Comparison of ENCODE assay signal across 22 cellular contexts in the genomic region with DNA sequence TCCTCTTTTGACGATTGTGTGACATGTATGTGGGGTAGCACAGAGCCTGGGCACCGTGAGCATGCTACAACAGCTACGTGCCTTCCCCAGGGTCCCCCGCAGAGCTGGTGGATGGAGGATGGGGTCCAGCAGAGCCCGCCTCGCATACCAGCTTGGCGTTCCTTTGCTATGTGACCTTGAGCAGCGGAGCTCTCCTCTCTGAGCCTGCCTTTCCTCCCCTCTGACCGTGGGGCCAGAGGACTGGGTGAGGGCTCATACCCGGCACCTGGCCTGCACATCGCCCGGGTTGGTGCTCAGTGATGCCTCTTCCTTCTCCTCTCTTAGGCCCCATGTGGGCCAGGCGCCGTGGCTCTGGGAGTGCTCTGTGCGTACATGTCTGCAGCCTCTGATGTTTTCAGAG.
DNase-seq lines count a peak whose midpoint lies in the region; ATAC-seq and TF ChIP-seq lines count a peak whose summit lies in the region.
"Had no signal": no experiment of that assay in that cellular context is flagged by ENCODE, and none has a peak within 500 bp of the region (broad histone marks: within the 10 kb centered on the region; RNA-seq: fewer than 3 reads in every experiment).

No MANE protein-coding gene starts in this region.

- no peaks in the 10 kb centered on the region for H3K9me3 Mint-ChIP-seq in Caco-2 (ENCODE audit: unreplicated experiment)
- no peaks in the 10 kb centered on the region for H3K9me3 Mint-ChIP-seq in chondrocyte (ENCODE audit: low read depth)
- H3K9me3 Mint-ChIP-seq in naive thymus-derived CD4-positive, alpha-beta T cell: peaks cover 0 to 4% (median 0%) of the 10 kb centered on the region in 11 donors
- H3K9me3 Mint-ChIP-seq: activated naive CD4-positive, alpha-beta T cell treated with anti-CD3 and anti-CD28 coated beads for 36 hours; activated T-helper 1 cell treated with anti-CD3 and anti-CD28 coated beads, Interleukin-12 subunit alpha, Interleukin-12 subunit beta, Interleukin-2, Interleukin-4 antibody, amounts not matched to agents 30 ng/mL and 10 ng/mL and 1 ng/mL, durations not matched to agents 14 hours and 24 hours and 36 hours; CD14-positive monocyte had no signal

- H3K9ac ChIP-seq in BLaER1 treated with 17β-estradiol and CSF1 and Interleukin-3, amounts not matched to agents 10 nM and 100 nM: peak overlapping the region in 8 of 11 experiments; percentile 14 to 72 (median 64); a peak in 11 of 22 replicates

- TF ChIP-seq CTCF in Caco-2 (IDR thresholded peaks at IDR 0.05; ENCODE audit: insufficient read depth in 1 of 2, low read depth in 1 of 2, low read length in 1 of 2, severe bottlenecking in 1 of 2, unreplicated experiment in 1 of 2) (no peak), chondrocyte (IDR thresholded peaks at IDR 0.05) (no peak)

- no peaks in the 10 kb centered on the region for H3K9me3 ChIP-seq in BLaER1 treated with 17β-estradiol and CSF1 and Interleukin-3, amounts not matched to agents 10 nM and 100 nM (replicated peaks in 1 of 11)
- no peaks in the 10 kb centered on the region for H3K9me3 ChIP-seq in Caco-2
- no peaks in the 10 kb centered on the region for H3K9me3 ChIP-seq in naive thymus-derived CD4-positive, alpha-beta T cell (ENCODE audit: control insufficient read depth in 2 of 3, low read length in 3 of 3)
- H3K9me3 ChIP-seq: gastroesophageal sphincter, psoas muscle, upper lobe of right lung had no signal

- H3K4me1 ChIP-seq in BLaER1 treated with 17β-estradiol and CSF1 and Interleukin-3, amounts not matched to agents 10 nM and 100 nM: peaks cover 16 to 28% (median 23%) of the 10 kb centered on the region in 10 experiments
- H3K4me1 ChIP-seq in Caco-2: peaks cover 16% of the 10 kb centered on the region
- no peaks in the 10 kb centered on the region for H3K4me1 ChIP-seq in naive thymus-derived CD4-positive, alpha-beta T cell (ENCODE audit: control insufficient read depth in 2 of 2, insufficient read depth in 2 of 2, low read length in 2 of 2)
- H3K4me1 ChIP-seq: gastroesophageal sphincter, psoas muscle, upper lobe of right lung had no signal

- intact Hi-C loops in Caco-2 (cut with micrococcal nuclease; ENCODE audit: unreplicated experiment): no loop called here
- intact Hi-C loops in naive thymus-derived CD4-positive, alpha-beta T cell (cut with micrococcal nuclease): no loop called here

- peak overlapping the region; percentile 67 to 86 (median 79) for H3K4me2 ChIP-seq in BLaER1 treated with 17β-estradiol and CSF1 and Interleukin-3, amounts not matched to agents 10 nM and 100 nM

- H3K27ac ChIP-seq in BLaER1 treated with 17β-estradiol and CSF1 and Interleukin-3, amounts not matched to agents 10 nM and 100 nM: peak overlapping the region in 9 of 11 experiments; percentile 61 to 78 (median 70); a peak in 17 of 22 replicates
- H3K27ac ChIP-seq in naive thymus-derived CD4-positive, alpha-beta T cell (ENCODE audit: low read depth, low read length): peak overlapping the region; percentile 30
- H3K27ac ChIP-seq: brain microvascular endothelial cell, gastroesophageal sphincter, psoas muscle, upper lobe of right lung had no signal

- no peak overlapping the region for H3K4me3 Mint-ChIP-seq in Caco-2 (ENCODE audit: unreplicated experiment)
- no peak overlapping the region for H3K4me3 Mint-ChIP-seq in chondrocyte (ENCODE audit: unreplicated experiment)
- H3K4me3 Mint-ChIP-seq in naive thymus-derived CD4-positive, alpha-beta T cell: no peak overlapping the region

- no TSS peak for BruUV-seq in Caco-2 (replicated peaks; lab: Mats Ljungman, UMichigan)

- no peaks in the 10 kb centered on the region for H3K27me3 ChIP-seq in BLaER1 treated with 17β-estradiol and CSF1 and Interleukin-3, amounts not matched to agents 10 nM and 100 nM
- H3K27me3 ChIP-seq in Caco-2 (replicated peaks; ENCODE audit: control insufficient read depth, insufficient read depth, low read length): no peaks in the 10 kb centered on the region
- H3K27me3 ChIP-seq in naive thymus-derived CD4-positive, alpha-beta T cell (ENCODE audit: control insufficient read depth in 2 of 2, insufficient read depth in 2 of 2, low read length in 2 of 2): no peaks in the 10 kb centered on the region
- H3K27me3 ChIP-seq: brain microvascular endothelial cell, gastroesophageal sphincter, upper lobe of right lung had no signal

- H3K27ac Mint-ChIP-seq in Caco-2 (ENCODE audit: unreplicated experiment): peak overlapping the region; percentile 22
- H3K27ac Mint-ChIP-seq in chondrocyte (ENCODE audit: unreplicated experiment): no peak overlapping the region
- peak overlapping the region in 3 of 9 donors; percentile 90 to 98 (median 95) for H3K27ac Mint-ChIP-seq in naive thymus-derived CD4-positive, alpha-beta T cell
- H3K27ac Mint-ChIP-seq: activated naive CD4-positive, alpha-beta T cell treated with anti-CD3 and anti-CD28 coated beads for 36 hours; activated T-helper 1 cell treated with anti-CD3 and anti-CD28 coated beads, Interleukin-12 subunit alpha, Interleukin-12 subunit beta, Interleukin-2, Interleukin-4 antibody, amounts not matched to agents 30 ng/mL and 10 ng/mL and 1 ng/mL, durations not matched to agents 14 hours and 24 hours and 36 hours had no signal

- H3K4me1 Mint-ChIP-seq in Caco-2 (ENCODE audit: low read depth, unreplicated experiment) (peaks cover 12% of the 10 kb centered on the region), chondrocyte (ENCODE audit: low read depth) (peaks cover 20% of the 10 kb centered on the region)
- H3K4me1 Mint-ChIP-seq in naive thymus-derived CD4-positive, alpha-beta T cell: peaks cover 0 to 9% (median 4%) of the 10 kb centered on the region in 7 donors
- H3K4me1 Mint-ChIP-seq: CD14-positive monocyte had no signal

- DNase-seq in Caco-2 (no peak), chondrocyte (ENCODE audit: low spot score) (peak; percentile 65), RPMI8226 (no peak), cerebellum (ENCODE audit: low spot score) (no peak)
- DNase-seq in naive thymus-derived CD4-positive, alpha-beta T cell: no peak
- DNase-seq in activated CD4-positive, alpha-beta T cell treated with anti-CD3 and anti-CD28 coated beads, Interleukin-2, amount 50 U/mL, for 1 hour: no peak
- DNase-seq: amniotic stem cell, Calu3, hypothalamus, IMR-90, mesenchymal stem cell, NCI-H146, NCI-H2107, upper lobe of right lung had no signal

- H3K27me3 Mint-ChIP-seq in Caco-2 (ENCODE audit: insufficient read depth, unreplicated experiment) (no peaks in the 10 kb centered on the region), chondrocyte (ENCODE audit: low read depth) (no peaks in the 10 kb centered on the region)
- no peaks in the 10 kb centered on the region for H3K27me3 Mint-ChIP-seq in naive thymus-derived CD4-positive, alpha-beta T cell

- no peaks in the 10 kb centered on the region for H4K20me1 ChIP-seq in BLaER1 treated with 17β-estradiol and CSF1 and Interleukin-3, amounts not matched to agents 10 nM and 100 nM

- no peaks in the 10 kb centered on the region for H3K36me3 ChIP-seq in BLaER1 treated with 17β-estradiol and CSF1 and Interleukin-3, amounts not matched to agents 10 nM and 100 nM
- no peaks in the 10 kb centered on the region for H3K36me3 ChIP-seq in Caco-2 (ENCODE audit: control insufficient read depth, insufficient read depth, low read length)
- H3K36me3 ChIP-seq in naive thymus-derived CD4-positive, alpha-beta T cell (ENCODE audit: control insufficient read depth in 2 of 3, insufficient read depth in 3 of 3, low read length in 3 of 3): no peaks in the 10 kb centered on the region
- H3K36me3 ChIP-seq: brain microvascular endothelial cell, upper lobe of right lung had no signal

- H3K36me3 Mint-ChIP-seq in Caco-2 (ENCODE audit: insufficient read depth, unreplicated experiment) (peaks cover 6% of the 10 kb centered on the region), chondrocyte (ENCODE audit: low read depth) (peaks cover 35% of the 10 kb centered on the region)
- no peaks in the 10 kb centered on the region for H3K36me3 Mint-ChIP-seq in naive thymus-derived CD4-positive, alpha-beta T cell
- H3K36me3 Mint-ChIP-seq: CD14-positive monocyte had no signal

- CTCF ChIA-PET in Caco-2 (lab: Charles Lee): interaction anchor here (1.5 to 1.7 kb wide), 2 partner anchors 35 to 126 kb away, joined by 4 to 7 read pairs; no protein-coding TSS in a partner anchor
- CTCF ChIA-PET in naive thymus-derived CD4-positive, alpha-beta T cell (lab: Charles Lee): no interaction called here

- no peak overlapping the region for H3K4me3 ChIP-seq in BLaER1 treated with 17β-estradiol and CSF1 and Interleukin-3, amounts not matched to agents 10 nM and 100 nM
- no peak overlapping the region for H3K4me3 ChIP-seq in Caco-2 (ENCODE audit: low read depth, low read length)
- no peak overlapping the region for H3K4me3 ChIP-seq in naive thymus-derived CD4-positive, alpha-beta T cell (ENCODE audit: low read length)
- H3K4me3 ChIP-seq: gastroesophageal sphincter, psoas muscle, upper lobe of right lung had no signal

- POLR2A ChIA-PET in Caco-2 (lab: Charles Lee): no interaction called here
- POLR2A ChIA-PET in naive thymus-derived CD4-positive, alpha-beta T cell (lab: Charles Lee): no interaction called here

- no peak for ATAC-seq in naive thymus-derived CD4-positive, alpha-beta T cell
- ATAC-seq: left lobe of liver had no signal
